9 cellular contexts compared by ENCODE assay signal in genomic region chr15:65028338-65028737, GRCh38. TPM values are rescaled to one million over a fixed set of nuclear protein-coding genes. Genes with fewer than 3 reads are reported as not detected.
DNase-seq lines count a peak whose midpoint lies in the region; ATAC-seq and TF ChIP-seq lines count a peak whose summit lies in the region.
"Had no signal": no experiment of that assay in that cellular context is flagged by ENCODE, and none has a peak within 500 bp of the region (broad histone marks: within the 10 kb centered on the region; RNA-seq: fewer than 3 reads in every experiment).

No MANE protein-coding gene starts in this region.

- intact Hi-C loops in gastrocnemius medialis (cut with DNase I; ENCODE audit: low total_unique reads): loop anchor here (2.0 kb wide), 1 partner anchor 40 kb away; the partner anchor contains the start of gene SPG21
- intact Hi-C loops in body of pancreas (cut with DNase I): no loop called here

- H3K4me3 ChIP-seq in SU-DHL-6 (ENCODE audit: insufficient read depth, low read length, poor library complexity, severe bottlenecking) (peak overlapping the region; percentile 89), fibroblast of mammary gland (ENCODE audit: control insufficient read depth, low read depth, low read length) (peak overlapping the region; percentile 83), gastrocnemius medialis (peak overlapping the region; percentile 79 to 95 (median 88)), body of pancreas (no peak overlapping the region)

- DNase-seq in GM20000 (ENCODE audit: low spot score): peak; percentile 33
- no peak for DNase-seq in fibroblast of mammary gland (ENCODE audit: low read depth)
- DNase-seq in gastrocnemius medialis: no peak
- no peak for DNase-seq in NOMO-1 (lab: John Stamatoyannopoulos, UW; ENCODE audit: unreplicated experiment in 2 of 2)
- no peak for DNase-seq in body of pancreas
- no peak for DNase-seq in HEK293T (ENCODE audit: extremely low spot score)
- DNase-seq: HCEC 1CT had no signal

- no peak overlapping the region for H2AFZ ChIP-seq in SU-DHL-6 (ENCODE audit: low read depth, low read length, severe bottlenecking)

- no peak for ATAC-seq in gastrocnemius medialis
- ATAC-seq in HG02623 (IDR thresholded peaks at IDR 0.05; ENCODE audit: unreplicated experiment): no peak
- ATAC-seq in body of pancreas: no peak

- H3K4me1 ChIP-seq in gastrocnemius medialis: peaks cover 14 to 19% of the 10 kb centered on the region in 2 donors
- H3K4me1 ChIP-seq in body of pancreas: peaks cover 15% of the 10 kb centered on the region

- no peaks in the 10 kb centered on the region for H3K36me3 ChIP-seq in SU-DHL-6 (ENCODE audit: low read length)
- peaks cover 0 to 25% of the 10 kb centered on the region in 2 donors for H3K36me3 ChIP-seq in gastrocnemius medialis
- peaks cover 0 to 1% of the 10 kb centered on the region in 2 donors for H3K36me3 ChIP-seq in body of pancreas (replicated peaks in 1 of 2; ENCODE audit: insufficient read depth in 1 of 2, low read depth in 2 of 2)

- POLR2A ChIA-PET in HEK293T (lab: Yijun Ruan, JAX): no interaction called here

- WGBS in body of pancreas, 2 donors: 67 to 71% methylated on average over 10 of the region's 10 CpGs

- H3K27ac ChIP-seq in SU-DHL-6 (ENCODE audit: low read depth, low read length) (no peak overlapping the region), gastrocnemius medialis (peak overlapping the region in 2 of 4 donors; percentile 87 to 92), body of pancreas (no peak overlapping the region)

- no peaks in the 10 kb centered on the region for H4K20me1 ChIP-seq in SU-DHL-6 (ENCODE audit: low read depth, low read length)

- peak overlapping the region; percentile 98 for H3K4me2 ChIP-seq in SU-DHL-6 (ENCODE audit: low read depth, low read length, poor library complexity, severe bottlenecking)

- in situ Hi-C loops in gastrocnemius medialis (cut with MboI; ENCODE audit: low sequenced_read_pairs in 4 of 4): loop anchor here (25.0 kb wide), 2 partner anchors 234 to 259 kb away; partner anchors contain the start of genes PARP16 (in 3 of the 4) and RNU5A-1 (in 3 of the 4)

- no peak for TF ChIP-seq CTCF in GM20000 (IDR thresholded peaks at IDR 0.05; ENCODE audit: extremely low read depth, missing control alignments)
- no peak for TF ChIP-seq CTCF in SU-DHL-6 (IDR thresholded peaks at IDR 0.05; ENCODE audit: insufficient read depth, low read length, poor library complexity, severe bottlenecking)
- no peak for TF ChIP-seq CTCF in fibroblast of mammary gland (conservative IDR thresholded peaks at IDR 0.05; ENCODE audit: control insufficient read depth, insufficient read depth, low read depth, low read length)
- no peak for TF ChIP-seq CTCF in gastrocnemius medialis (IDR thresholded peaks at IDR 0.05 in 4 of 5, conservative IDR thresholded peaks at IDR 0.05 in 1 of 5)
- TF ChIP-seq CTCF in body of pancreas (IDR thresholded peaks at IDR 0.05): no peak

- TF ChIP-seq POLR2A in gastrocnemius medialis (IDR thresholded peaks at IDR 0.05) (no peak), body of pancreas (IDR thresholded peaks at IDR 0.05) (no peak)

- CTCF ChIA-PET in HEK293T (lab: Yijun Ruan, JAX): no interaction called here

- peak overlapping the region; percentile 77 for H3K9ac ChIP-seq in SU-DHL-6 (ENCODE audit: low read length)

- peaks cover 3% of the 10 kb centered on the region; the same call in 1 of the 2 replicates for H3F3A ChIP-seq in SU-DHL-6 (ENCODE audit: insufficient read depth)

- H3K9me2 ChIP-seq in SU-DHL-6 (replicated peaks; ENCODE audit: insufficient read depth, low read length): no peaks in the 10 kb centered on the region

- H3K9me3 ChIP-seq in SU-DHL-6 (ENCODE audit: insufficient read depth, low read length): no peaks in the 10 kb centered on the region
- no peaks in the 10 kb centered on the region for H3K9me3 ChIP-seq in gastrocnemius medialis
- no peaks in the 10 kb centered on the region for H3K9me3 ChIP-seq in body of pancreas

- peaks cover 18% of the 10 kb centered on the region for H3K79me2 ChIP-seq in SU-DHL-6 (ENCODE audit: insufficient read depth, low read length)

- no peaks in the 10 kb centered on the region for H3K27me3 ChIP-seq in SU-DHL-6 (ENCODE audit: low read length)
- no peaks in the 10 kb centered on the region for H3K27me3 ChIP-seq in gastrocnemius medialis
- H3K27me3 ChIP-seq in body of pancreas: no peaks in the 10 kb centered on the region

TF ChIP-seq in HEK293T, 16 proteins besides CTCF, POLR2A, EP300 and RAD21:
- TF ChIP-seq SUZ12 (IDR thresholded peaks at IDR 0.05): no peak
- TF ChIP-seq FOXA1 (IDR thresholded peaks at IDR 0.05): no peak
- TF ChIP-seq PKNOX1 (IDR thresholded peaks at IDR 0.05): no peak
- TF ChIP-seq BHLHE40 (IDR thresholded peaks at IDR 0.05; ENCODE audit: borderline replicate concordance): no peak
- TF ChIP-seq ARNT (IDR thresholded peaks at IDR 0.05): no peak
- TF ChIP-seq HDGF (IDR thresholded peaks at IDR 0.05; ENCODE audit: borderline replicate concordance): no peak
- no peak for TF ChIP-seq SP1 (IDR thresholded peaks at IDR 0.05)
- no peak for TF ChIP-seq NFRKB (IDR thresholded peaks at IDR 0.05)
- no peak for TF ChIP-seq L3MBTL2 (conservative IDR thresholded peaks at IDR 0.05)
- TF ChIP-seq FOXK2 (IDR thresholded peaks at IDR 0.05): no peak
- TF ChIP-seq FOXM1 (IDR thresholded peaks at IDR 0.05; ENCODE audit: borderline replicate concordance): no peak
- no peak for TF ChIP-seq ELF4 (IDR thresholded peaks at IDR 0.05)
- TF ChIP-seq LEF1 (IDR thresholded peaks at IDR 0.05; ENCODE audit: borderline replicate concordance): no peak
- TF ChIP-seq ZNF384 (IDR thresholded peaks at IDR 0.05): no peak
- no peak for TF ChIP-seq TARDBP (IDR thresholded peaks at IDR 0.05)
- no peak for TF ChIP-seq CTBP1 (IDR thresholded peaks at IDR 0.05; ENCODE audit: borderline replicate concordance)

RNA-seq across cellular contexts. Expression of gene MTFMT, which starts 1.1 kb away (rescaled TPM):
- 10 to 100 TPM; 17.3 to 34.0 (median 27.9) TPM for total RNA-seq in gastrocnemius medialis
- 10 to 100 TPM; 10.1 to 22.1 TPM for total RNA-seq in body of pancreas

RNA-seq across cellular contexts. Expression of gene SLC51B, which starts 16.8 kb away (rescaled TPM):
- total RNA-seq in gastrocnemius medialis: not detected
- not detected for total RNA-seq in body of pancreas

RNA-seq across cellular contexts. Expression of gene SPG21, which starts 38.6 kb away (rescaled TPM):
- total RNA-seq in gastrocnemius medialis: 10 to 100 TPM; 61.9 to 84.4 (median 72.5) TPM
- total RNA-seq in body of pancreas: 10 to 100 TPM; 33.0 to 46.4 TPM

RNA-seq across cellular contexts. Expression of gene RASL12, which starts 39.5 kb away (rescaled TPM):
- total RNA-seq in gastrocnemius medialis (1 to 10 TPM; 2.8 to 8.2 (median 5.4) TPM), body of pancreas (1 to 10 TPM; 3.1 to 4.6 TPM)

RNA-seq across cellular contexts. Expression of gene KBTBD13, which starts 48.2 kb away (rescaled TPM):
- total RNA-seq in gastrocnemius medialis (1 to 10 TPM in 2 of 4 donors, under 1 TPM in 2; 0.46 to 1.4 (median 1.1) TPM), body of pancreas (not detected)

Comparison
In these comparisons a context has a peak if more than half of its experiments do, and no peak if none do; other contexts are left out.
1. H3K4me3 ChIP-seq: peak in SU-DHL-6 (single experiment), fibroblast of mammary gland (single experiment) and gastrocnemius medialis (4 of 4); none in body of pancreas (0 of 2).